9 cellular contexts compared by ENCODE assay signal in the genomic region with DNA sequence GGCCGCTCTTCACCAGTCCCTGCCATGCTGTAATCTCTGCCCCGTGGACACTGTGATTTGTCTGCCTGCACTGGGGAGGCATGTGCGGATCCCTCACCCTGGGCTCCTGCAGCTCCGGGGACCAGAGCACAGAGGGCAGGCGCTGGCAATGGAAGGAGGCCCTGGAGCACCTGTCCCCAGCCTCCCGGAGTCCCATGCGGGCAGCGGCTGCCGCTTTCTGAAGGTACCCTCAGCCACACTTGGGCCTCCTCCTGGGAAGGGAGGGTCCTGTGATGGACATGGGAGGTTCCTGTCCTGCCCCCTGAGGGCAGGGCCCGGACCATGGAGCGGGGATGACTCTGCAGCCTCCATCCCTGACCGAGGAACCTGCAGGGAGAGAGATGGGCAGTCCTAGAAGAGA.
"Had no signal": no experiment of that assay in that cellular context is flagged by ENCODE, and none has a peak within 500 bp of the region (broad histone marks: within the 10 kb centered on the region; RNA-seq: fewer than 3 reads in every experiment).

No MANE protein-coding gene starts in this region.

- DNase-seq: GM23248, GOT3, H7, H9, HCEC 1CT, HFFc6 had no signal

- H3K4me2 ChIP-seq: GM23338 had no signal

- H3K9me3 ChIP-seq: HAP-1 had no signal

- H3K4me1 ChIP-seq: HAP-1 had no signal

- ATAC-seq: GM23338, HCT116 had no signal

- H2AFZ ChIP-seq: GM23248, GM23338 had no signal

- H3K36me3 ChIP-seq: HAP-1 had no signal

- H3K4me3 ChIP-seq: GM23248, GM23338, HAP-1 had no signal

- H3K27ac ChIP-seq: GM23248 had no signal

- H3K9ac ChIP-seq: GM23248 had no signal
